In genomic region chr9:134656334-134657034, GRCh38 we compare ENCODE assay signal across 14 cellular contexts. TPM values are rescaled to one million over a fixed set of nuclear protein-coding genes. Genes with fewer than 3 reads are reported as not detected.
A peak's percentile ranks its signal among the peaks of the same experiment; 100 is the strongest.
DNase-seq lines count a peak whose midpoint lies in the region; ATAC-seq, FAIRE-seq and TF ChIP-seq lines count a peak whose summit lies in the region.
"Had no signal": no experiment of that assay in that cellular context is flagged by ENCODE, and none has a peak within 500 bp of the region (broad histone marks: within the 10 kb centered on the region; RNA-seq: fewer than 3 reads in every experiment).

No MANE protein-coding gene starts in this region.

- peak; percentile 4 for FAIRE-seq in endothelial cell of umbilical vein (lab: Jason Lieb, UNC)

- no peak overlapping the region for H3K4me2 ChIP-seq in endothelial cell of umbilical vein (ENCODE audit: insufficient read depth, low read length)

- POLR2A ChIA-PET in endothelial cell of umbilical vein (lab: Charles Lee): no interaction called here

- H3K4me1 ChIP-seq in cardiac muscle cell (ENCODE audit: low read depth) (peaks cover 30% of the 10 kb centered on the region), endothelial cell of umbilical vein (ENCODE audit: control insufficient read depth, extremely low read depth, insufficient read depth, low read length) (no peaks in the 10 kb centered on the region)
- H3K4me1 ChIP-seq: psoas muscle had no signal

- peaks cover 3% of the 10 kb centered on the region for H3K79me2 ChIP-seq in endothelial cell of umbilical vein (ENCODE audit: control insufficient read depth, insufficient read depth, low read length)

- H3K27ac ChIP-seq in cardiac muscle cell (peak overlapping the region; percentile 18), endothelial cell of umbilical vein (ENCODE audit: insufficient read depth, low read depth, low read length) (no peak overlapping the region)
- H3K27ac ChIP-seq: gastroesophageal sphincter, psoas muscle had no signal

- H3K4me1 Mint-ChIP-seq in type B pancreatic cell (ENCODE audit: unreplicated experiment): peaks cover 17% of the 10 kb centered on the region

- H2AFZ ChIP-seq in endothelial cell of umbilical vein (ENCODE audit: low read depth, low read length): no peak overlapping the region

- dilution Hi-C loops in endothelial cell of umbilical vein (cut with MboI; ENCODE audit: extremely low pct_ligation_motif_present, low sequenced_read_pairs): no loop called here

- no peaks in the 10 kb centered on the region for H3K27me3 Mint-ChIP-seq in type B pancreatic cell
- H3K27me3 Mint-ChIP-seq: activated CD4-positive, alpha-beta memory T cell treated with anti-CD3 and anti-CD28 coated beads for 36 hours; CD4-positive, CD25-positive, alpha-beta regulatory T cell had no signal

- no peaks in the 10 kb centered on the region for H3K9me3 Mint-ChIP-seq in type B pancreatic cell

- TF ChIP-seq CTCF in cardiac muscle cell (IDR thresholded peaks at IDR 0.05; ENCODE audit: low read depth, low read length): no peak
- TF ChIP-seq CTCF in endothelial cell of umbilical vein (IDR thresholded peaks at IDR 0.05; ENCODE audit: extremely low read depth in 1 of 2, insufficient read depth in 1 of 2, low read depth in 1 of 2, low read length in 2 of 2): no peak
- TF ChIP-seq CTCF in type B pancreatic cell (conservative IDR thresholded peaks at IDR 0.05): no peak

- DNase-seq in cardiac muscle cell (ENCODE audit: low read depth in 1 of 2, low spot score in 1 of 2): no peak
- no peak for DNase-seq in Right ventricle myocardium superior
- DNase-seq in NCI-H69 (lab: John Stamatoyannopoulos, UW): peak; percentile 60
- no peak for DNase-seq in endothelial cell of umbilical vein (ENCODE audit: low read depth, low spot score)
- no peak for DNase-seq in type B pancreatic cell (ENCODE audit: extremely low spot score, unreplicated experiment)
- no peak for DNase-seq in NK-92 treated with Interleukin-12 subunit alpha and Interleukin-12 subunit beta, amount 100 ng/mL, for 24 hours (lab: John Stamatoyannopoulos, UW)
- no peak for DNase-seq in occipital lobe (lab: John Stamatoyannopoulos, UW)
- no peak for DNase-seq in AG08395 (ENCODE audit: low spot score)
- DNase-seq: activated CD4-positive, alpha-beta memory T cell treated with anti-CD3 and anti-CD28 coated beads for 36 hours; activated naive CD4-positive, alpha-beta T cell treated with anti-CD3 and anti-CD28 coated beads, Interleukin-2, amount 50 U/mL, for 16 hours; CD4-positive, CD25-positive, alpha-beta regulatory T cell; mammary epithelial cell had no signal

- H3K9ac ChIP-seq in endothelial cell of umbilical vein (replicated peaks; ENCODE audit: extremely low read depth, insufficient read depth, low read length): no peak overlapping the region

- no peaks in the 10 kb centered on the region for H3K9me1 ChIP-seq in endothelial cell of umbilical vein (replicated peaks; ENCODE audit: control insufficient read depth, extremely low read depth, insufficient read depth, low read length)

- TF ChIP-seq POLR2A in endothelial cell of umbilical vein (IDR thresholded peaks at IDR 0.05; ENCODE audit: low read depth, low read length): no peak

- H3K36me3 Mint-ChIP-seq in type B pancreatic cell: peaks cover 3% of the 10 kb centered on the region
- H3K36me3 Mint-ChIP-seq: activated CD4-positive, alpha-beta memory T cell treated with anti-CD3 and anti-CD28 coated beads for 36 hours; CD4-positive, CD25-positive, alpha-beta regulatory T cell had no signal

- H3K27ac Mint-ChIP-seq in type B pancreatic cell: no peak overlapping the region
- H3K27ac Mint-ChIP-seq: activated CD4-positive, alpha-beta memory T cell treated with anti-CD3 and anti-CD28 coated beads for 36 hours; CD4-positive, CD25-positive, alpha-beta regulatory T cell had no signal

- ATAC-seq in Right ventricle myocardium superior (ENCODE audit: poor library complexity): no peak
- ATAC-seq: gastroesophageal sphincter, psoas muscle had no signal

- H3K9me3 ChIP-seq in cardiac muscle cell (ENCODE audit: low read depth) (no peaks in the 10 kb centered on the region), endothelial cell of umbilical vein (replicated peaks; ENCODE audit: control insufficient read depth, insufficient read depth, low read length) (no peaks in the 10 kb centered on the region)
- H3K9me3 ChIP-seq: gastroesophageal sphincter, psoas muscle had no signal

- peak overlapping the region; percentile 10 for H3K4me3 Mint-ChIP-seq in type B pancreatic cell
- H3K4me3 Mint-ChIP-seq: activated CD4-positive, alpha-beta memory T cell treated with anti-CD3 and anti-CD28 coated beads for 36 hours; CD4-positive, CD25-positive, alpha-beta regulatory T cell had no signal

- H3K36me3 ChIP-seq in cardiac muscle cell: no peaks in the 10 kb centered on the region
- H3K36me3 ChIP-seq in endothelial cell of umbilical vein (ENCODE audit: control insufficient read depth in 2 of 2, extremely low read depth in 1 of 2, insufficient read depth in 2 of 2, low read length in 2 of 2): no peaks in the 10 kb centered on the region
- H3K36me3 ChIP-seq: gastroesophageal sphincter had no signal

- no peaks in the 10 kb centered on the region for H3K27me3 ChIP-seq in cardiac muscle cell
- H3K27me3 ChIP-seq in endothelial cell of umbilical vein (ENCODE audit: control insufficient read depth in 2 of 2, insufficient read depth in 2 of 2, low read length in 2 of 2): no peaks in the 10 kb centered on the region
- H3K27me3 ChIP-seq: gastroesophageal sphincter had no signal

- intact Hi-C loops in Right ventricle myocardium superior (cut with DNase I) (no loop called here), endothelial cell of umbilical vein (cut with micrococcal nuclease) (no loop called here)

- no peaks in the 10 kb centered on the region for H4K20me1 ChIP-seq in endothelial cell of umbilical vein (replicated peaks; ENCODE audit: control insufficient read depth, extremely low read depth, insufficient read depth, low read length)

- no TSS peak for BruUV-seq in endothelial cell of umbilical vein (replicated peaks; lab: Mats Ljungman, UMichigan)

- H3K4me3 ChIP-seq in cardiac muscle cell: no peak overlapping the region
- H3K4me3 ChIP-seq in endothelial cell of umbilical vein (replicated peaks in 1 of 3; ENCODE audit: insufficient read depth in 1 of 3, low read depth in 1 of 3, low read length in 3 of 3): no peak overlapping the region
- H3K4me3 ChIP-seq: gastroesophageal sphincter, psoas muscle had no signal

- CTCF ChIA-PET in endothelial cell of umbilical vein (lab: Charles Lee): interaction anchor here (0.6 to 2.5 kb wide), 6 partner anchors 10 to 207 kb away, joined by 3 to 16 read pairs (median 4); no protein-coding TSS in a partner anchor

TF ChIP-seq in endothelial cell of umbilical vein, 7 proteins besides CTCF, POLR2A, EP300 and RAD21:
- TF ChIP-seq MYC (IDR thresholded peaks at IDR 0.05; ENCODE audit: low read depth, low read length) (no peak), JUN (IDR thresholded peaks at IDR 0.05; ENCODE audit: borderline replicate concordance, insufficient read depth, insufficient read length, low read depth) (no peak), GATA2 (IDR thresholded peaks at IDR 0.05; ENCODE audit: insufficient read depth, insufficient read length, low read depth, low read length) (no peak), FOS (IDR thresholded peaks at IDR 0.05; ENCODE audit: borderline replicate concordance, insufficient read depth, low read length) (no peak), EZH2 (IDR thresholded peaks at IDR 0.05; ENCODE audit: borderline replicate concordance, low read depth, low read length, severe bottlenecking) (no peak), POLR2AphosphoS5 (IDR thresholded peaks at IDR 0.05; ENCODE audit: insufficient read depth, low read depth, low read length) (no peak), MAX (IDR thresholded peaks at IDR 0.05; ENCODE audit: insufficient read depth, insufficient read length) (no peak)

RNA-seq across cellular contexts. Expression of gene COL5A1, which starts 14.9 kb away (rescaled TPM):
- total RNA-seq in cardiac muscle cell: 75.5 and 129 TPM in 2 replicates
- polyA plus RNA-seq in cardiac muscle cell: 34.5 and 50.7 TPM in 2 replicates
- total RNA-seq in Right ventricle myocardium superior: 12.7 TPM
- total RNA-seq in endothelial cell of umbilical vein: 164 and 175 TPM in 2 replicates
- polyA plus RNA-seq in endothelial cell of umbilical vein: 97.4 and 102 TPM in 2 replicates
- 104 and 105 TPM in 2 replicates for polyA plus RNA-seq in endothelial cell of umbilical vein (2011; cell fraction: cytosol; rRNA removed)
- polyA plus RNA-seq in endothelial cell of umbilical vein (2011; cell fraction: nucleus; rRNA removed): 264 and 309 TPM in 2 replicates
- polyA plus RNA-seq in endothelial cell of umbilical vein (2012): 168 and 382 TPM in 2 replicates
- 111 and 113 TPM in 2 replicates for polyA minus RNA-seq in endothelial cell of umbilical vein
- 29.8 TPM for polyA minus RNA-seq in endothelial cell of umbilical vein (2011; cell fraction: cytosol; rRNA and poly(A)+ RNA removed)
- polyA minus RNA-seq in endothelial cell of umbilical vein (2011; cell fraction: nucleus; rRNA and poly(A)+ RNA removed): 81.2 and 123 TPM in 2 replicates
- total RNA-seq in type B pancreatic cell (ENCODE audit: low replicate concordance): 16.1 and 112 TPM in 2 replicates
- total RNA-seq in occipital lobe: 4.5 TPM
